In the genomic region with DNA sequence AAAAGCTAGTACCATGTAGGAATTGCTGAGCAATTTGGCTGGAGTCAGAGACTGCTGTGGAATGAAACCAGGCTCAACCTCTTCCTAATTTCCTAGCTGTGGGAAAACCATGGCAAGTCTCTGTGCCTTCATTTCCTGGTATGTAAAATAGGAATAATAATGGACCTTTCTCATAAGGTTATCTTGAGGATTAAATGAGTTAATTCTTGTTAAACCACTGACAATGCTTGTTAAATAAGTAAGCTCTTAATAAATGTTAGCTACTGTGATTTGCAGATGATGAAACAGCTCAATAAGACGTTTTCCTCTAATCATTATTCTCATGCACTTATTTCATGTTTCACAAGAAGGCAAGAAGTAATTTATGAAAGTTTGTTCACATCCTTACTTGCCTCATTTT, we compare ENCODE assay signal across 17 cellular contexts.
"Had no signal": no experiment of that assay in that cellular context is flagged by ENCODE, and none has a peak within 500 bp of the region (broad histone marks: within the 10 kb centered on the region; RNA-seq: fewer than 3 reads in every experiment).

No MANE protein-coding gene starts in this region.

- H3K27ac ChIP-seq: psoas muscle, suprapubic skin, upper lobe of left lung, VCaP had no signal

- H3K4me3 Mint-ChIP-seq: activated naive CD4-positive, alpha-beta T cell treated with anti-CD3 and anti-CD28 coated beads for 36 hours; activated T-helper 17 cell treated with anti-CD3 and anti-CD28 coated beads, Interleukin-2, amount 50 U/mL, for 72 hours; central memory CD8-positive, alpha-beta T cell; immature natural killer cell; memory B cell; nephron had no signal

- DNase-seq: activated naive CD4-positive, alpha-beta T cell treated with anti-CD3 and anti-CD28 coated beads for 36 hours; cortex of kidney; effector memory CD4-positive, alpha-beta T cell; immature natural killer cell; occipital lobe; psoas muscle; stimulated activated CD4-positive, alpha-beta T cell treated with anti-CD3 and anti-CD28 coated beads, Interleukin-2, amount 100 ng/mL, for 48 hours; stimulated activated naive CD4-positive, alpha-beta T cell treated with Interleukin-2 at 50 U/mL for 16 hours; T-helper 1 cell; upper lobe of left lung had no signal

- H3K27me3 ChIP-seq: suprapubic skin, upper lobe of left lung had no signal

- H3K36me3 Mint-ChIP-seq: immature natural killer cell, memory B cell had no signal

- ATAC-seq: activated T-helper 17 cell treated with anti-CD3 and anti-CD28 coated beads, Interleukin-2, amount 50 U/mL, for 72 hours; psoas muscle; sciatic nerve had no signal

- H3K4me3 ChIP-seq: psoas muscle, suprapubic skin, upper lobe of left lung had no signal

- H3K4me1 Mint-ChIP-seq: activated T-helper 17 cell treated with anti-CD3 and anti-CD28 coated beads, Interleukin-2, amount 50 U/mL, for 72 hours; central memory CD8-positive, alpha-beta T cell; immature natural killer cell; memory B cell had no signal

- H3K36me3 ChIP-seq: suprapubic skin, upper lobe of left lung had no signal

- H3K27me3 Mint-ChIP-seq: activated T-helper 17 cell treated with anti-CD3 and anti-CD28 coated beads, Interleukin-2, amount 50 U/mL, for 72 hours; central memory CD8-positive, alpha-beta T cell; memory B cell had no signal

- H3K4me1 ChIP-seq: psoas muscle had no signal

- H3K9me3 ChIP-seq: psoas muscle had no signal

- H3K27ac Mint-ChIP-seq: activated naive CD4-positive, alpha-beta T cell treated with anti-CD3 and anti-CD28 coated beads for 36 hours; activated T-helper 17 cell treated with anti-CD3 and anti-CD28 coated beads, Interleukin-2, amount 50 U/mL, for 72 hours; immature natural killer cell; memory B cell had no signal
